1 cellular context compared by ENCODE assay signal in the genomic region with DNA sequence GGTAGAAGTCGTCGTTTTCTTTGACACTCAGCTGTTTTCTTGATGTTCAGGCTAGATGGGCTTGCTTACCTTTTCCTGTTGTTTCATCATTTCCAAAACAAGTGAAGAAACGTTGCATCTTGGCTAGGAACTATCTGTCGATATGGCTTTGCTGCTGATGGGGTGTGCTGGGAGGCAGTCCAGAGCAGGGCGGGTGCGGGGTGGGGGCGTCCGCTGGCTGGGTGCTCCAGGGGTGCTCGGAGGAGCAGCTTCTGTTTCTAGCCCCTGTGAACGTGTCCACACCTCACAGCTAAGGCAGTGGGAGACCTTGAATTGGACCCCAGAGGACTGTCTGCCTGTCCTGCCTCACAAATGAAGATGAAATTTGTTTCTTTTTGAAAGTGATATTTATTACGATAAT.
TF ChIP-seq lines count a peak whose summit lies in the region.

No MANE protein-coding gene starts in this region.

TF ChIP-seq in IMR-90, 13 proteins besides CTCF, POLR2A, EP300 and RAD21:
- TF ChIP-seq RFX5 (IDR thresholded peaks at IDR 0.05; ENCODE audit: low read depth, low read length) = no peak
- no peak for TF ChIP-seq RCOR1 (IDR thresholded peaks at IDR 0.05; ENCODE audit: insufficient replicate concordance, low read length)
- no peak for TF ChIP-seq MXI1 (IDR thresholded peaks at IDR 0.05; ENCODE audit: borderline replicate concordance, low read depth, low read length)
- no peak for TF ChIP-seq MAFK (IDR thresholded peaks at IDR 0.05; ENCODE audit: low read depth, low read length)
- no peak for TF ChIP-seq CEBPB (IDR thresholded peaks at IDR 0.05; ENCODE audit: low read depth, low read length)
- no peak for TF ChIP-seq MAZ (IDR thresholded peaks at IDR 0.05; ENCODE audit: borderline replicate concordance, low read depth, low read length)
- TF ChIP-seq BHLHE40 (IDR thresholded peaks at IDR 0.05; ENCODE audit: low read depth, low read length) = no peak
